7 cellular contexts compared by ENCODE assay signal in the genomic region with DNA sequence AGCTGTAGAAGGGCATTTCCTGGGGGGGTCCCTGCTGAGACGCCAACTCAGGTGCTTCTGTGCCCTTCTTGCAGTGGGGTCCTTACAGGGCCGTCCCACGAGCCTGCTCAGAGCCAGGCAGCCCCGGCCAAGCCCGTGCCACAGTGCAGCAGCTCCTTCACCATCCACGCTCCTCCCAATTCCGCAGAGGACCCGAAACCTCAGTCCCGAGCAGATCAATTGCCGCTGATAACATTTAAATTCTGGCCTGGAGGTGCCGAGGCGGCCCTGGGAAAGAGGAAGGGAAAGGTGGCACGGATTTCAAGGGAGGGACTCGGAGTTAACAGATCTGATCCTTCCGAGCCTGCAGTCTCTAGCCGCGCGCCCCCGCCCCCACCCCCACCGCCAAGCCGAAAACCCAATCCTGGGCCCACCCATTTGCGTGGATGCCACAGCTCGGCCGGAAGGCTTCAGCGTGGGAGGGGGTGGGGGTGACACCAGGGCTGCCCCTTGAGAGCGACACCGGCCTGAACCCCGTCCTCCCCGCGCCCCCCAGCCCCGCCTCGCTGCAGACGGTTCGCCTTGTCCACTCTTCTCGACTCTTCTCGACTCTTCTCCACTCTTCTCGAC. TPM values are rescaled to one million over a fixed set of nuclear protein-coding genes. Genes with fewer than 3 reads are reported as not detected.
DNase-seq lines count a peak whose midpoint lies in the region; ATAC-seq, FAIRE-seq and TF ChIP-seq lines count a peak whose summit lies in the region.

No MANE protein-coding gene starts in this region.

- no peak overlapping the region for H4K5ac ChIP-seq in IMR-90 (ENCODE audit: low read depth, low read length)

- peak overlapping the region; percentile 13 for H3K9ac ChIP-seq in IMR-90 (ENCODE audit: low read depth, low read length)
- H3K9ac ChIP-seq in subcutaneous abdominal adipose tissue (ENCODE audit: low read length in 5 of 5): peak overlapping the region in 4 of 5 donors; percentile 56 to 68 (median 58)

- no peak for TF ChIP-seq POLR2A in IMR-90 (IDR thresholded peaks at IDR 0.05; ENCODE audit: low read depth, low read length)

- TF ChIP-seq CTCF in IMR-90 (conservative IDR thresholded peaks at IDR 0.05; ENCODE audit: low read depth, low read length) (no peak), D721Med (IDR thresholded peaks at IDR 0.05; ENCODE audit: insufficient read depth, missing control alignments) (no peak)

- peaks cover 10% of the 10 kb centered on the region for H3K27me3 ChIP-seq in IMR-90 (ENCODE audit: control insufficient read depth, insufficient read depth, low read length)
- peaks cover 9 to 19% (median 11%) of the 10 kb centered on the region in 5 donors for H3K27me3 ChIP-seq in subcutaneous abdominal adipose tissue (ENCODE audit: control insufficient read depth in 5 of 5, insufficient read depth in 4 of 5, low read length in 5 of 5)

- no peak overlapping the region for H3K14ac ChIP-seq in IMR-90 (replicated peaks; ENCODE audit: low read depth, low read length)

- peak overlapping the region; percentile 94 for H2AFZ ChIP-seq in IMR-90 (replicated peaks; ENCODE audit: low read length, poor library complexity)

- H3K4me1 ChIP-seq in IMR-90 (ENCODE audit: control insufficient read depth, insufficient read depth, low read length): peaks cover 15% of the 10 kb centered on the region
- H3K4me1 ChIP-seq in subcutaneous abdominal adipose tissue (ENCODE audit: control insufficient read depth in 5 of 5, insufficient read depth in 5 of 5, low read length in 5 of 5): peaks cover 8 to 39% (median 38%) of the 10 kb centered on the region in 5 donors

- no peak for FAIRE-seq in D721Med (lab: Jason Lieb, UNC)

- H3K9me1 ChIP-seq in IMR-90 (ENCODE audit: insufficient read depth, low read length): peaks cover 11% of the 10 kb centered on the region

- ATAC-seq in IMR-90 (ENCODE audit: low read depth): no peak
- no peak for ATAC-seq in GM21825 (IDR thresholded peaks at IDR 0.05; ENCODE audit: unreplicated experiment)

- no peak for TF ChIP-seq RAD21 in IMR-90 (IDR thresholded peaks at IDR 0.05; ENCODE audit: low read length)

- H3K36me3 ChIP-seq in IMR-90 (ENCODE audit: control insufficient read depth, insufficient read depth, low read length): no peaks in the 10 kb centered on the region
- H3K36me3 ChIP-seq in subcutaneous abdominal adipose tissue (ENCODE audit: control insufficient read depth in 5 of 5, insufficient read depth in 5 of 5, low read length in 5 of 5): no peaks in the 10 kb centered on the region

- no peak overlapping the region for H3K56ac ChIP-seq in IMR-90 (ENCODE audit: extremely low read depth, insufficient read depth, low read length)

- peak overlapping the region; percentile 91 for H3K4me2 ChIP-seq in IMR-90 (ENCODE audit: low read depth, low read length)

- H4K91ac ChIP-seq in IMR-90 (ENCODE audit: insufficient read depth, low read depth, low read length): no peak overlapping the region

- no peaks in the 10 kb centered on the region for H3K9me3 ChIP-seq in IMR-90 (ENCODE audit: control insufficient read depth, insufficient read depth, low read length)
- no peaks in the 10 kb centered on the region for H3K9me3 ChIP-seq in subcutaneous abdominal adipose tissue (ENCODE audit: control insufficient read depth in 5 of 5, low read length in 5 of 5)

- H2BK20ac ChIP-seq in IMR-90 (ENCODE audit: low read depth, low read length): no peak overlapping the region

- H2BK120ac ChIP-seq in IMR-90 (ENCODE audit: low read depth, low read length): no peak overlapping the region

- H3K4me3 ChIP-seq in IMR-90 (ENCODE audit: insufficient read depth, low read depth, low read length): peak overlapping the region; percentile 76
- H3K4me3 ChIP-seq in subcutaneous abdominal adipose tissue (ENCODE audit: low read depth in 1 of 5, low read length in 5 of 5): peak overlapping the region; percentile 51 to 80 (median 70)

- CTCF ChIA-PET in IMR-90 (lab: Yijun Ruan, JAX): interaction anchor here (0.8 kb wide), 1 partner anchor 109 kb away, joined by 3 read pairs; no protein-coding TSS in a partner anchor

- peak overlapping the region; percentile 36; the same call in 1 of the 2 replicates for H3K18ac ChIP-seq in IMR-90 (ENCODE audit: low read depth, low read length)

- no peak overlapping the region for H2BK15ac ChIP-seq in IMR-90 (ENCODE audit: low read depth, low read length)

- H4K8ac ChIP-seq in IMR-90 (ENCODE audit: low read depth in 2 of 2, low read length in 2 of 2): peak overlapping the region; percentile 53 to 64; a peak in 2 of 4 replicates

- no peak overlapping the region for H2AK5ac ChIP-seq in IMR-90 (ENCODE audit: low read depth, low read length)

- no peaks in the 10 kb centered on the region for H4K20me1 ChIP-seq in IMR-90 (ENCODE audit: insufficient read depth, low read length)

- BruUV-seq in IMR-90 (replicated peaks; lab: Mats Ljungman, UMichigan): no TSS peak

- intact Hi-C loops in IMR-90 (cut with micrococcal nuclease): no loop called here

- H3K79me1 ChIP-seq in IMR-90 (ENCODE audit: low read depth in 1 of 2, low read length in 2 of 2): no peaks in the 10 kb centered on the region

- 25% methylated on average over 4 of the region's 37 CpGs; no CpG with 5 or more reads in 1 of the 2 experiments for WGBS in IMR-90 (ENCODE audit: extremely low coverage in 2 of 2, insufficient read length in 1 of 2), 2 experiments

- H3K23ac ChIP-seq in IMR-90 (ENCODE audit: low read depth, low read length): no peak overlapping the region

- 0 out of 2 replicates have a peak overlapping the region, but pooled peaks have one; percentile 5 for H3K4ac ChIP-seq in IMR-90 (ENCODE audit: low read depth, low read length)

- H3K27ac ChIP-seq in IMR-90 (ENCODE audit: insufficient read depth, low read length) (peak overlapping the region; percentile 39; the same call in 1 of the 2 replicates), angular gyrus (ENCODE audit: low read depth, low read length) (peak overlapping the region; percentile 90), subcutaneous abdominal adipose tissue (ENCODE audit: low read depth, low read length) (peak overlapping the region; percentile 85)

- dilution Hi-C loops in IMR-90 (cut with HindIII; ENCODE audit: low sequenced_read_pairs, unreplicated experiment): no loop called here

- in situ Hi-C loops in IMR-90 (cut with MboI; ENCODE audit: low sequenced_read_pairs): no loop called here

- H2BK5ac ChIP-seq in IMR-90 (ENCODE audit: low read depth, low read length, poor library complexity, severe bottlenecking): no peak overlapping the region

- POLR2A ChIA-PET in IMR-90 (lab: Charles Lee; ENCODE audit: unreplicated experiment): no interaction called here

- no peak for DNase-seq in IMR-90
- DNase-seq in islet precursor cell: peak; percentile 63
- no peak for DNase-seq in D721Med (ENCODE audit: insufficient read length, low spot score)
- no peak for DNase-seq in glomerular visceral epithelial cell (ENCODE audit: extremely low spot score)

- H2AK9ac ChIP-seq in IMR-90 (replicated peaks; ENCODE audit: low read depth, low read length, poor library complexity): peak overlapping the region; percentile 23

TF ChIP-seq in IMR-90, 13 proteins besides CTCF, POLR2A, EP300 and RAD21:
- no peak for TF ChIP-seq CEBPB (IDR thresholded peaks at IDR 0.05; ENCODE audit: low read depth, low read length)
- no peak for TF ChIP-seq RFX5 (IDR thresholded peaks at IDR 0.05; ENCODE audit: low read depth, low read length)
- TF ChIP-seq FOS (IDR thresholded peaks at IDR 0.05; ENCODE audit: low read depth, low read length): no peak
- no peak for TF ChIP-seq CHD1 (IDR thresholded peaks at IDR 0.05; ENCODE audit: low read depth, low read length)
- no peak for TF ChIP-seq SMC3 (IDR thresholded peaks at IDR 0.05; ENCODE audit: low read depth, low read length)
- TF ChIP-seq RCOR1 (IDR thresholded peaks at IDR 0.05; ENCODE audit: insufficient replicate concordance, low read length): no peak
- TF ChIP-seq MXI1 (IDR thresholded peaks at IDR 0.05; ENCODE audit: borderline replicate concordance, low read depth, low read length): no peak
- no peak for TF ChIP-seq MAFK (IDR thresholded peaks at IDR 0.05; ENCODE audit: low read depth, low read length)
- TF ChIP-seq, protein P1, sequence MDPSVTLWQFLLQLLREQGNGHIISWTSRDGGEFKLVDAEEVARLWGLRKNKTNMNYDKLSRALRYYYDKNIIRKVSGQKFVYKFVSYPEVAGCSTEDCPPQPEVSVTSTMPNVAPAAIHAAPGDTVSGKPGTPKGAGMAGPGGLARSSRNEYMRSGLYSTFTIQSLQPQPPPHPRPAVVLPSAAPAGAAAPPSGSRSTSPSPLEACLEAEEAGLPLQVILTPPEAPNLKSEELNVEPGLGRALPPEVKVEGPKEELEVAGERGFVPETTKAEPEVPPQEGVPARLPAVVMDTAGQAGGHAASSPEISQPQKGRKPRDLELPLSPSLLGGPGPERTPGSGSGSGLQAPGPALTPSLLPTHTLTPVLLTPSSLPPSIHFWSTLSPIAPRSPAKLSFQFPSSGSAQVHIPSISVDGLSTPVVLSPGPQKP (IDR thresholded peaks at IDR 0.05; ENCODE audit: borderline replicate concordance, low read depth, low read length): no peak
- no peak for TF ChIP-seq NFE2L2 (IDR thresholded peaks at IDR 0.05; ENCODE audit: low read depth, low read length)
TF ChIP-seq in IMR-90: peak in this region for 0.

RNA-seq across cellular contexts. Expression of gene JAM3, which starts 32.3 kb away (rescaled TPM):
- 71.5 and 102 TPM in 2 replicates for total RNA-seq in IMR-90 (2012; rRNA removed)
- 32.0 and 38.0 TPM in 2 replicates for polyA plus RNA-seq in IMR-90 (2012; rRNA removed)
- 17.9 and 24.0 TPM in 2 replicates for polyA plus RNA-seq in IMR-90 (2012; cell fraction: cytosol; rRNA removed)
- 20.6 and 54.0 TPM in 2 replicates for polyA plus RNA-seq in IMR-90 (2012; cell fraction: nucleus; rRNA removed; ENCODE audit: low replicate concordance)

Comparison
In these comparisons a context has a peak if more than half of its experiments do, and no peak if none do; other contexts are left out.
1. H3K27ac ChIP-seq: peak in every context shown above with its lines; median percentile 90 in angular gyrus; 85 in subcutaneous abdominal adipose tissue; 39 in IMR-90.